ENCODE assay signal across 9 cellular contexts in the genomic region with DNA sequence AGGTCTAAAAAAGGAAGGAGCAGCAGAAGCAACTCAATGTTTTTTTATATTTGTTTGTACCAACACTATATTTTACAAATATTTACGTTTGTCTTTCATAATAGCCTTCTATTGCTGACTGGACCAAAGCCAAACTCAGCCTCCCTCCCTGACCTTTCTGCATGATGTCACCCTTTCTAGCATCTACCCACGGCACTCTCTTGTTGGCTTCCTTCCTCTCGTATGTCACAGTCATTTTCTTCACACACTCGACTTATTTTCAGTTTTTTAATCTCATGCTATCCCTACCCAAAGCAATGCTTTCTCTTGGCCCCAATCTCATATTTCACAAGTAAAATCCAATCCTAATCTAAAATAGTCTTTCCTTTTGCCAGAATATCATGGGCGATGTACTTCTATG. TPM values are rescaled to one million over a fixed set of nuclear protein-coding genes. Genes with fewer than 3 reads are reported as not detected.
DNase-seq lines count a peak whose midpoint lies in the region; ATAC-seq and TF ChIP-seq lines count a peak whose summit lies in the region.
"Had no signal": no experiment of that assay in that cellular context is flagged by ENCODE, and none has a peak within 500 bp of the region (broad histone marks: within the 10 kb centered on the region; RNA-seq: fewer than 3 reads in every experiment).

No MANE protein-coding gene starts in this region.

- no peaks in the 10 kb centered on the region for H3K36me3 Mint-ChIP-seq in endodermal cell (ENCODE audit: low read depth)

- H3K4me1 Mint-ChIP-seq in endodermal cell, result peaks cover 4% of the 10 kb centered on the region

- no peak for TF ChIP-seq CTCF in LNCaP clone FGC (IDR thresholded peaks at IDR 0.05; ENCODE audit: control insufficient read depth, extremely low read depth, insufficient read depth)
- no peak for TF ChIP-seq CTCF in dorsolateral prefrontal cortex (IDR thresholded peaks at IDR 0.05 in 54 of 56, conservative IDR thresholded peaks at IDR 0.05 in 2 of 56; ENCODE audit: low read depth in 1 of 56, partially characterized antibody in 56 of 56)
- no peak for TF ChIP-seq CTCF in endodermal cell (conservative IDR thresholded peaks at IDR 0.05)

- intact Hi-C loops in dorsolateral prefrontal cortex (cut with DNase I), result loop anchor here (2.0 to 10.0 kb wide), 4 partner anchors 221 to 427 kb away; a partner anchor contains a TSS

- no peaks in the 10 kb centered on the region for H3K36me3 ChIP-seq in ACC112 (ENCODE audit: insufficient read depth, low read length)
- H3K36me3 ChIP-seq in muscle layer of duodenum (ENCODE audit: control insufficient read depth in 1 of 2, insufficient read depth in 2 of 2, low read length in 2 of 2), result no peaks in the 10 kb centered on the region
- no peaks in the 10 kb centered on the region for H3K36me3 ChIP-seq in endodermal cell (ENCODE audit: control insufficient read depth, insufficient read depth, low read length)

- no peak for ATAC-seq in GM18867 (IDR thresholded peaks at IDR 0.05; ENCODE audit: unreplicated experiment)

- peak overlapping the region; percentile 43 for H3K27ac ChIP-seq in ACC112 (ENCODE audit: low read depth, low read length)
- H3K27ac ChIP-seq in dorsolateral prefrontal cortex, result peak overlapping the region in 57 of 59 donors; percentile 16 to 94 (median 81)
- peak overlapping the region; percentile 41 for H3K27ac ChIP-seq in muscle layer of duodenum (ENCODE audit: low read length)
- H3K27ac ChIP-seq in endodermal cell (ENCODE audit: low read depth, low read length), result no peak overlapping the region

- H3K27ac Mint-ChIP-seq in endodermal cell, result no peak overlapping the region

- H3K4me3 Mint-ChIP-seq in endodermal cell, result no peak overlapping the region

- H3K79me2 ChIP-seq in ACC112 (ENCODE audit: control insufficient read depth, insufficient read depth, low read length, unreplicated experiment), result no peaks in the 10 kb centered on the region

- peaks cover 8% of the 10 kb centered on the region for H3K9me3 Mint-ChIP-seq in endodermal cell

- H3K27me3 Mint-ChIP-seq in endodermal cell (ENCODE audit: insufficient read depth), result peaks cover 4% of the 10 kb centered on the region

- no peak overlapping the region for H3K9ac ChIP-seq in endodermal cell (ENCODE audit: extremely low read depth, low read length, poor library complexity, severe bottlenecking)

- H2AFZ ChIP-seq in ACC112 (ENCODE audit: low read length, unreplicated experiment), result peak overlapping the region; percentile 49

- H3K4me1 ChIP-seq in ACC112 (ENCODE audit: control insufficient read depth, insufficient read depth, low read length, unreplicated experiment), result peaks cover 3% of the 10 kb centered on the region
- peaks cover 0 to 11% of the 10 kb centered on the region in 2 donors for H3K4me1 ChIP-seq in muscle layer of duodenum (ENCODE audit: control insufficient read depth in 1 of 2, insufficient read depth in 2 of 2, low read length in 2 of 2)
- no peaks in the 10 kb centered on the region for H3K4me1 ChIP-seq in endodermal cell (ENCODE audit: control insufficient read depth, insufficient read depth, low read length)

- peak; percentile 73 for DNase-seq in LNCaP clone FGC (ENCODE audit: low read depth)
- no peak for DNase-seq in dorsolateral prefrontal cortex
- DNase-seq in endodermal cell, result no peak
- no peak for DNase-seq in G401 (ENCODE audit: low spot score)
- no peak for DNase-seq in NCI-H82 treated with DMSO at 0.1 percent for 48 hours (lab: John Stamatoyannopoulos, UW; ENCODE audit: unreplicated experiment)

- in situ Hi-C loops in G401 (cut with HindIII; ENCODE audit: low sequenced_read_pairs), result no loop called here

- H3K27me3 ChIP-seq in ACC112 (ENCODE audit: insufficient read depth, low read length) (no peaks in the 10 kb centered on the region), dorsolateral prefrontal cortex (no peaks in the 10 kb centered on the region), muscle layer of duodenum (ENCODE audit: low read depth, low read length) (no peaks in the 10 kb centered on the region), endodermal cell (ENCODE audit: control insufficient read depth, insufficient read depth, low read length, poor library complexity, severe bottlenecking) (no peaks in the 10 kb centered on the region)

- H3K4me3 ChIP-seq in ACC112 (ENCODE audit: low read depth, low read length) (peak overlapping the region; percentile 51), LNCaP clone FGC (ENCODE audit: low read depth, low read length) (no peak overlapping the region), dorsolateral prefrontal cortex (peak overlapping the region in 29 of 59 donors; percentile 4 to 58 (median 41)), muscle layer of duodenum (ENCODE audit: low read depth in 1 of 2, low read length in 2 of 2) (no peak overlapping the region), endodermal cell (ENCODE audit: low read length) (no peak overlapping the region)
- H3K4me3 ChIP-seq: mucosa of descending colon had no signal

- H3K9me3 ChIP-seq in muscle layer of duodenum (ENCODE audit: control insufficient read depth in 1 of 2, low read length in 2 of 2), result no peaks in the 10 kb centered on the region
- H3K9me3 ChIP-seq in endodermal cell (ENCODE audit: control insufficient read depth, low read length), result peaks cover 4% of the 10 kb centered on the region
- H3K9me3 ChIP-seq: mucosa of descending colon had no signal

- whole genome bisulfite sequencing in endodermal cell (ENCODE audit: insufficient coverage in 1 of 2, insufficient read length in 1 of 2), 2 experiments, result 67 to 77% methylated on average over 3 to 5 of the region's 5 CpGs

RNA-seq across cellular contexts. Expression of a gene that starts 16.3 kb away (rescaled TPM):
- total RNA-seq in dorsolateral prefrontal cortex (10 to 100 TPM; 25.8 to 45.3 (median 38.1) TPM), endodermal cell (10 to 100 TPM; 10.4 to 12.1 TPM)
- polyA plus RNA-seq in endodermal cell (2013, experiment 1 of 2), result 18.1 TPM
- 15.4 TPM for polyA plus RNA-seq in endodermal cell (2013, experiment 2 of 2)
- total RNA-seq in G401 (2014; rRNA removed; shearing (Covaris generic)), result 11.1 and 12.1 TPM in 2 replicates
